In genomic region chr1:227913969-227914791, GRCh38 we compare ENCODE assay signal across 17 cellular contexts. TPM values are rescaled to one million over a fixed set of nuclear protein-coding genes. Genes with fewer than 3 reads are reported as not detected.
A peak's percentile ranks its signal among the peaks of the same experiment; 100 is the strongest.
DNase-seq lines count a peak whose midpoint lies in the region; ATAC-seq and TF ChIP-seq lines count a peak whose summit lies in the region.
"Had no signal": no experiment of that assay in that cellular context is flagged by ENCODE, and none has a peak within 500 bp of the region (broad histone marks: within the 10 kb centered on the region; RNA-seq: fewer than 3 reads in every experiment).

No MANE protein-coding gene starts in this region.

- BruUV-seq in Calu3 (replicated peaks; lab: Mats Ljungman, UMichigan), result no TSS peak

- 81% methylated on average over 13 of the region's 14 CpGs for WGBS in hepatocyte (ENCODE audit: low lambda C conversion rate, missing lambda C conversion rate)

- H3K36me3 ChIP-seq in hepatocyte (replicated peaks; ENCODE audit: insufficient read depth, low read depth), result no peaks in the 10 kb centered on the region
- H3K36me3 ChIP-seq: cardiac muscle cell, right lobe of liver, upper lobe of left lung had no signal

- no peak overlapping the region for H3K27ac Mint-ChIP-seq in stimulated activated naive CD8-positive, alpha-beta T cell treated with anti-CD3 and anti-CD28 coated beads, Interleukin-15, amount 100 ng/mL, for 72 hours
- H3K27ac Mint-ChIP-seq in Calu3 (ENCODE audit: unreplicated experiment), result no peak overlapping the region
- H3K27ac Mint-ChIP-seq: activated naive CD4-positive, alpha-beta T cell treated with anti-CD3 and anti-CD28 coated beads, Interleukin-2, amount 50 U/mL, for 72 hours; effector memory CD8-positive, alpha-beta T cell had no signal

- no peaks in the 10 kb centered on the region for H3K36me3 Mint-ChIP-seq in Calu3 (ENCODE audit: insufficient read depth, unreplicated experiment)
- H3K36me3 Mint-ChIP-seq: activated naive CD4-positive, alpha-beta T cell treated with anti-CD3 and anti-CD28 coated beads, Interleukin-2, amount 50 U/mL, for 72 hours had no signal

- H3K4me3 Mint-ChIP-seq in stimulated activated naive CD8-positive, alpha-beta T cell treated with anti-CD3 and anti-CD28 coated beads, Interleukin-15, amount 100 ng/mL, for 72 hours, result no peak overlapping the region
- H3K4me3 Mint-ChIP-seq in Calu3 (ENCODE audit: low read depth, unreplicated experiment), result no peak overlapping the region
- H3K4me3 Mint-ChIP-seq: effector memory CD8-positive, alpha-beta T cell; neural crest cell had no signal

- CTCF ChIA-PET in Calu3 (lab: Charles Lee), result no interaction called here

- no peaks in the 10 kb centered on the region for H3K79me2 ChIP-seq in hepatocyte

- H3K4me1 Mint-ChIP-seq in stimulated activated naive CD8-positive, alpha-beta T cell treated with anti-CD3 and anti-CD28 coated beads, Interleukin-15, amount 100 ng/mL, for 72 hours, result peaks cover 6% of the 10 kb centered on the region
- no peaks in the 10 kb centered on the region for H3K4me1 Mint-ChIP-seq in Calu3 (ENCODE audit: low read depth, unreplicated experiment)

- peak; percentile 36 for ATAC-seq in stimulated activated naive CD8-positive, alpha-beta T cell treated with anti-CD3 and anti-CD28 coated beads, Interleukin-15, amount 100 ng/mL, for 72 hours
- ATAC-seq in stimulated activated naive CD8-positive, alpha-beta T cell treated with anti-CD3 and anti-CD28 coated beads, Interleukin-15, Interleukin-2, amounts not matched to agents 100 U/mL and 50 U/mL, for 24 hours, result no peak
- no peak for ATAC-seq in HG03095 (IDR thresholded peaks at IDR 0.05; ENCODE audit: unreplicated experiment)
- ATAC-seq: activated naive CD4-positive, alpha-beta T cell treated with anti-CD3 and anti-CD28 coated beads, Interleukin-2, amount 50 U/mL, for 72 hours; effector memory CD8-positive, alpha-beta T cell; right lobe of liver had no signal

- no peak overlapping the region for H3K4me3 ChIP-seq in hepatocyte
- H3K4me3 ChIP-seq: cardiac muscle cell, right lobe of liver, upper lobe of left lung had no signal

- TF ChIP-seq CTCF in hepatocyte (IDR thresholded peaks at IDR 0.05; ENCODE audit: poor library complexity) (no peak), Calu3 (IDR thresholded peaks at IDR 0.05; ENCODE audit: unreplicated experiment) (no peak)

- H3K9me3 ChIP-seq in hepatocyte (ENCODE audit: low read depth), result no peaks in the 10 kb centered on the region
- H3K9me3 ChIP-seq: right lobe of liver, upper lobe of left lung had no signal

- H3K27me3 ChIP-seq in hepatocyte, result no peaks in the 10 kb centered on the region
- H3K27me3 ChIP-seq: cardiac muscle cell, right lobe of liver, upper lobe of left lung had no signal

- no peak overlapping the region for H3K4me2 ChIP-seq in hepatocyte

- no peaks in the 10 kb centered on the region for H3K27me3 Mint-ChIP-seq in stimulated activated naive CD8-positive, alpha-beta T cell treated with anti-CD3 and anti-CD28 coated beads, Interleukin-15, amount 100 ng/mL, for 72 hours
- H3K27me3 Mint-ChIP-seq in Calu3 (ENCODE audit: unreplicated experiment), result peaks cover 88% of the 10 kb centered on the region

- DNase-seq in stimulated activated naive CD8-positive, alpha-beta T cell treated with anti-CD3 and anti-CD28 coated beads, Interleukin-15, amount 100 ng/mL, for 72 hours, result no peak
- no peak for DNase-seq in stimulated activated naive CD8-positive, alpha-beta T cell treated with anti-CD3 and anti-CD28 coated beads, Interleukin-15, Interleukin-2, amounts not matched to agents 100 U/mL and 50 U/mL, for 24 hours
- DNase-seq in NCI-H345 treated with DMSO at 0.1 percent for 48 hours (lab: John Stamatoyannopoulos, UW; ENCODE audit: unreplicated experiment), result peak; percentile 8
- no peak for DNase-seq in hepatocyte (ENCODE audit: low spot score)
- no peak for DNase-seq in T-helper 2 cell
- no peak for DNase-seq in activated CD4-positive, alpha-beta T cell treated with anti-CD3 and anti-CD28 coated beads for 1 hour
- no peak for DNase-seq in Calu3
- DNase-seq: activated CD8-positive, alpha-beta memory T cell treated with anti-CD3 and anti-CD28 coated beads, Interleukin-2, amount 50 U/mL, for 48 hours; effector memory CD8-positive, alpha-beta T cell; right lobe of liver; RPMI8226; stimulated activated CD4-positive, alpha-beta T cell treated with anti-CD3 and anti-CD28 coated beads, Interleukin-4, amount 100 ng/mL, for 1 hour; upper lobe of left lung had no signal

- H4K20me1 ChIP-seq in hepatocyte (ENCODE audit: insufficient read depth, poor library complexity, severe bottlenecking), result no peaks in the 10 kb centered on the region

- intact Hi-C loops in Calu3 (cut with micrococcal nuclease; ENCODE audit: unreplicated experiment), result no loop called here

- peaks cover 27% of the 10 kb centered on the region for H3K4me1 ChIP-seq in hepatocyte (ENCODE audit: insufficient read depth)
- H3K4me1 ChIP-seq: right lobe of liver, upper lobe of left lung had no signal

- H3K27ac ChIP-seq in hepatocyte, result peak overlapping the region; percentile 43
- H3K27ac ChIP-seq: cardiac muscle cell, right lobe of liver, upper lobe of left lung had no signal

- no peaks in the 10 kb centered on the region for H3K9me2 ChIP-seq in hepatocyte (replicated peaks; ENCODE audit: insufficient read depth)

- no peaks in the 10 kb centered on the region for H3K9me3 Mint-ChIP-seq in stimulated activated naive CD8-positive, alpha-beta T cell treated with anti-CD3 and anti-CD28 coated beads, Interleukin-15, amount 100 ng/mL, for 72 hours
- no peaks in the 10 kb centered on the region for H3K9me3 Mint-ChIP-seq in Calu3 (ENCODE audit: low read depth, unreplicated experiment)
- H3K9me3 Mint-ChIP-seq: activated naive CD4-positive, alpha-beta T cell treated with anti-CD3 and anti-CD28 coated beads, Interleukin-2, amount 50 U/mL, for 72 hours; effector memory CD8-positive, alpha-beta T cell; neural crest cell had no signal

- no peak overlapping the region for H2AFZ ChIP-seq in hepatocyte

RNA-seq across cellular contexts. Expression of gene WNT9A, which starts 33.6 kb away (rescaled TPM):
- 1.2 and 2.8 TPM in 2 replicates for total RNA-seq in hepatocyte
- polyA plus RNA-seq in hepatocyte, result 0.40 and 1.5 TPM in 2 replicates
- total RNA-seq in Calu3 (2022), result 0.24 and 0.37 TPM in 2 replicates
- total RNA-seq: activated naive CD4-positive, alpha-beta T cell treated with anti-CD3 and anti-CD28 coated beads, Interleukin-2, amount 50 U/mL, for 72 hours had no signal
- polyA plus RNA-seq: cardiac muscle cell had no signal
